26 cellular contexts compared by ENCODE assay signal in the genomic region with DNA sequence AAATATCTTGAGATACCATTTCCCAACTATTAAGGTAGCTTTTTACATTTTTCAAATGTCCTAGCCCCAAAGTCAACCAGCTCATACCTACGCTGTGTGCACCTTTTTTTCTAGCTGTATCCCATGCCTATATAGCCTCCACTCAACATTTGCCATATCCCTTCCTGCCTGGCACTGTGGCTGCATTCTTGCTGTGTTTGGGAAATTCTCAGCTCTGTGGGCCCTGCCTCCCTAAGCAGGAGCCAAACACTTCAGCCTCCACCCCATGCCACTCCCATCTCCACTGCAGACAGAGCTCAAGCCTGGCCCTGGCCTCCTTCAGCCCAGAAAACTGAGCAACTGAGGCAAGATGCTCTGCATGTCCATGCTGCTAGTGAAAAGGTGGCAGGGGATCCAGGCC.
A peak's percentile ranks its signal among the peaks of the same experiment; 100 is the strongest.
DNase-seq lines count a peak whose midpoint lies in the region; ATAC-seq and TF ChIP-seq lines count a peak whose summit lies in the region.
"Had no signal": no experiment of that assay in that cellular context is flagged by ENCODE, and none has a peak within 500 bp of the region (broad histone marks: within the 10 kb centered on the region; RNA-seq: fewer than 3 reads in every experiment).

No MANE protein-coding gene starts in this region.

- no peaks in the 10 kb centered on the region for H3K4me1 Mint-ChIP-seq in activated naive CD8-positive, alpha-beta T cell treated with anti-CD3 and anti-CD28 coated beads, Interleukin-2, amount 50 U/mL, for 24 hours
- H3K4me1 Mint-ChIP-seq in activated naive CD8-positive, alpha-beta T cell treated with anti-CD3 and anti-CD28 coated beads for 36 hours = no peaks in the 10 kb centered on the region
- H3K4me1 Mint-ChIP-seq: CD14-positive monocyte; CD4-positive, alpha-beta memory T cell; CD4-positive, CD25-positive, alpha-beta regulatory T cell; CD8-positive, alpha-beta memory T cell had no signal

- no peak overlapping the region for H3K27ac Mint-ChIP-seq in activated naive CD8-positive, alpha-beta T cell treated with anti-CD3 and anti-CD28 coated beads, Interleukin-2, amount 50 U/mL, for 24 hours
- no peak overlapping the region for H3K27ac Mint-ChIP-seq in activated naive CD8-positive, alpha-beta T cell treated with anti-CD3 and anti-CD28 coated beads for 36 hours
- H3K27ac Mint-ChIP-seq: CD14-positive monocyte; CD4-positive, alpha-beta memory T cell; CD4-positive, CD25-positive, alpha-beta regulatory T cell; CD8-positive, alpha-beta memory T cell had no signal

- no peaks in the 10 kb centered on the region for H3K9me3 Mint-ChIP-seq in activated naive CD8-positive, alpha-beta T cell treated with anti-CD3 and anti-CD28 coated beads, Interleukin-2, amount 50 U/mL, for 24 hours
- H3K9me3 Mint-ChIP-seq in activated naive CD8-positive, alpha-beta T cell treated with anti-CD3 and anti-CD28 coated beads for 36 hours = no peaks in the 10 kb centered on the region

- no peak overlapping the region for H4K91ac ChIP-seq in neuronal stem cell (ENCODE audit: low read depth, low read length, poor library complexity)

- no peak overlapping the region for H3K4ac ChIP-seq in neuronal stem cell (ENCODE audit: low read length)

- H2BK120ac ChIP-seq in neuronal stem cell (ENCODE audit: low read depth, low read length) = peak overlapping the region; percentile 6

- H3K27ac ChIP-seq in left lung = no peak overlapping the region
- H3K27ac ChIP-seq in neuronal stem cell (replicated peaks; ENCODE audit: low read length) = no peak overlapping the region
- no peak overlapping the region for H3K27ac ChIP-seq in upper lobe of right lung
- H3K27ac ChIP-seq: 22Rv1, A549, BLaER1 had no signal

- no peak overlapping the region for H2BK5ac ChIP-seq in neuronal stem cell (ENCODE audit: low read length)

- H3K79me1 ChIP-seq in neuronal stem cell (ENCODE audit: low read depth, low read length) = no peaks in the 10 kb centered on the region

- no peak overlapping the region for H3K4me3 Mint-ChIP-seq in activated naive CD8-positive, alpha-beta T cell treated with anti-CD3 and anti-CD28 coated beads, Interleukin-2, amount 50 U/mL, for 24 hours
- H3K4me3 Mint-ChIP-seq in activated naive CD8-positive, alpha-beta T cell treated with anti-CD3 and anti-CD28 coated beads for 36 hours = no peak overlapping the region
- H3K4me3 Mint-ChIP-seq: CD14-positive monocyte; CD4-positive, alpha-beta memory T cell; CD4-positive, CD25-positive, alpha-beta regulatory T cell; CD8-positive, alpha-beta memory T cell had no signal

- peaks cover 28% of the 10 kb centered on the region for H3K27me3 Mint-ChIP-seq in activated naive CD8-positive, alpha-beta T cell treated with anti-CD3 and anti-CD28 coated beads, Interleukin-2, amount 50 U/mL, for 24 hours
- peaks cover 37% of the 10 kb centered on the region for H3K27me3 Mint-ChIP-seq in activated naive CD8-positive, alpha-beta T cell treated with anti-CD3 and anti-CD28 coated beads for 36 hours

- no peaks in the 10 kb centered on the region for H3K36me3 Mint-ChIP-seq in activated naive CD8-positive, alpha-beta T cell treated with anti-CD3 and anti-CD28 coated beads, Interleukin-2, amount 50 U/mL, for 24 hours (ENCODE audit: low read depth)
- H3K36me3 Mint-ChIP-seq in activated naive CD8-positive, alpha-beta T cell treated with anti-CD3 and anti-CD28 coated beads for 36 hours = no peaks in the 10 kb centered on the region
- H3K36me3 Mint-ChIP-seq: CD14-positive monocyte; CD4-positive, alpha-beta memory T cell; CD4-positive, CD25-positive, alpha-beta regulatory T cell; CD8-positive, alpha-beta memory T cell had no signal

- peak; percentile 20 for ATAC-seq in activated naive CD8-positive, alpha-beta T cell treated with anti-CD3 and anti-CD28 coated beads, Interleukin-2, amount 50 U/mL, for 24 hours
- ATAC-seq in left lung = peak; percentile 80
- peak; percentile 55 for ATAC-seq in upper lobe of right lung
- ATAC-seq in sciatic nerve = no peak
- no peak for ATAC-seq in HG03097 (IDR thresholded peaks at IDR 0.05; ENCODE audit: low FRiP score, unreplicated experiment)
- ATAC-seq: A549, GM12878 had no signal

- no peak for DNase-seq in activated naive CD8-positive, alpha-beta T cell treated with anti-CD3 and anti-CD28 coated beads, Interleukin-2, amount 50 U/mL, for 24 hours
- no peak for DNase-seq in activated naive CD8-positive, alpha-beta T cell treated with anti-CD3 and anti-CD28 coated beads for 36 hours
- DNase-seq in left lung (peak in 1 of 2 donors; percentile 33), neuronal stem cell (ENCODE audit: low spot score) (no peak), upper lobe of right lung (no peak), sciatic nerve (ENCODE audit: low spot score) (no peak), AG08396 (ENCODE audit: low spot score) (no peak)
- DNase-seq: BE2C; C1 segment of cervical spinal cord; CD4-positive, alpha-beta memory T cell; CD4-positive, CD25-positive, alpha-beta regulatory T cell; CD8-positive, alpha-beta memory T cell; COR-L47; DMS 273 treated with DMSO at 0.1 percent for 48 hours; DMS153; DMS53; DMS79; DND-41; EL; GDM1 had no signal

- H3K27me3 ChIP-seq in left lung = peaks cover 0 to 3% of the 10 kb centered on the region in 2 donors
- H3K27me3 ChIP-seq in neuronal stem cell (ENCODE audit: control insufficient read depth in 3 of 3, insufficient read depth in 3 of 3, low read depth in 1 of 3, low read length in 3 of 3) = peaks cover 0 to 12% (median 0%) of the 10 kb centered on the region in 3 experiments
- peaks cover 8% of the 10 kb centered on the region for H3K27me3 ChIP-seq in upper lobe of right lung
- H3K27me3 ChIP-seq: BLaER1 had no signal

- TF ChIP-seq CTCF in left lung (IDR thresholded peaks at IDR 0.05) (no peak), upper lobe of right lung (IDR thresholded peaks at IDR 0.05) (no peak)

- H3K4me2 ChIP-seq in neuronal stem cell (ENCODE audit: insufficient read depth, low read length, poor library complexity, severe bottlenecking) = no peak overlapping the region
- H3K4me2 ChIP-seq: A549, BLaER1 had no signal

- no CpG with 5 or more reads among the region's 1 CpG for WGBS in neuronal stem cell (ENCODE audit: extremely low coverage in 2 of 2, insufficient read length in 2 of 2, insufficient replicate concordance in 1 of 2), 2 donors

- intact Hi-C loops in left lung (cut with DNase I) (no loop called here), upper lobe of right lung (cut with DNase I) (no loop called here), sciatic nerve (cut with DNase I) (no loop called here)

- no peaks in the 10 kb centered on the region for H3K4me1 ChIP-seq in left lung
- H3K4me1 ChIP-seq in neuronal stem cell (ENCODE audit: control insufficient read depth in 2 of 2, insufficient read depth in 1 of 2, low read depth in 1 of 2, low read length in 2 of 2) = peaks cover 2 to 3% of the 10 kb centered on the region in 2 donors
- H3K4me1 ChIP-seq in upper lobe of right lung = no peaks in the 10 kb centered on the region
- H3K4me1 ChIP-seq: A549, BE2C, BLaER1 had no signal

- no peak overlapping the region for H2AFZ ChIP-seq in neuronal stem cell (ENCODE audit: low read length)

- H3K36me3 ChIP-seq in left lung = no peaks in the 10 kb centered on the region
- no peaks in the 10 kb centered on the region for H3K36me3 ChIP-seq in neuronal stem cell (replicated peaks in 1 of 2; ENCODE audit: control insufficient read depth in 2 of 2, insufficient read depth in 2 of 2, low read length in 2 of 2)
- H3K36me3 ChIP-seq in upper lobe of right lung = no peaks in the 10 kb centered on the region
- H3K36me3 ChIP-seq: BE2C, BLaER1 had no signal

- H3K9me3 ChIP-seq in left lung = no peaks in the 10 kb centered on the region
- H3K9me3 ChIP-seq in neuronal stem cell (replicated peaks in 1 of 2; ENCODE audit: control insufficient read depth in 2 of 2, insufficient read depth in 1 of 2, low read depth in 1 of 2, low read length in 2 of 2) = peaks cover 0 to 1% of the 10 kb centered on the region in 2 donors
- no peaks in the 10 kb centered on the region for H3K9me3 ChIP-seq in upper lobe of right lung
- H3K9me3 ChIP-seq: A549, BE2C, BLaER1 had no signal

- peak overlapping the region; percentile 47 for H3K9ac ChIP-seq in neuronal stem cell (ENCODE audit: low read depth, low read length, poor library complexity)
- H3K9ac ChIP-seq: BLaER1 had no signal

- H2AK5ac ChIP-seq in neuronal stem cell (ENCODE audit: low read depth, low read length) = peak overlapping the region; percentile 96

- H3K23ac ChIP-seq in neuronal stem cell (ENCODE audit: low read depth, low read length, poor library complexity) = peak overlapping the region; percentile 40

- no peak overlapping the region for H3K4me3 ChIP-seq in left lung
- no peak overlapping the region for H3K4me3 ChIP-seq in neuronal stem cell (ENCODE audit: low read length in 2 of 2)
- no peak overlapping the region for H3K4me3 ChIP-seq in upper lobe of right lung
- H3K4me3 ChIP-seq: A549, BLaER1, GM12878 had no signal

- peak overlapping the region; percentile 56 for H3K14ac ChIP-seq in neuronal stem cell (ENCODE audit: low read length)

- H2BK12ac ChIP-seq in neuronal stem cell (ENCODE audit: low read length) = peak overlapping the region; percentile 59

- peak overlapping the region; percentile 94 for H2BK15ac ChIP-seq in neuronal stem cell (ENCODE audit: low read length)

- peak overlapping the region; percentile 5 for H4K8ac ChIP-seq in neuronal stem cell (ENCODE audit: low read depth, low read length)

- peak overlapping the region; percentile 94 for H3K18ac ChIP-seq in neuronal stem cell (ENCODE audit: low read length)

Comparison
In these comparisons a context has a peak if more than half of its experiments do, and no peak if none do; other contexts are left out.
1. ATAC-seq: peak in activated naive CD8-positive, alpha-beta T cell treated with anti-CD3 and anti-CD28 coated beads, Interleukin-2, amount 50 U/mL, for 24 hours (single experiment), left lung (single experiment) and upper lobe of right lung (single experiment); none in sciatic nerve (single experiment) and HG03097 (single experiment).